Comparison of ENCODE assay signal across 15 cellular contexts in the genomic region with DNA sequence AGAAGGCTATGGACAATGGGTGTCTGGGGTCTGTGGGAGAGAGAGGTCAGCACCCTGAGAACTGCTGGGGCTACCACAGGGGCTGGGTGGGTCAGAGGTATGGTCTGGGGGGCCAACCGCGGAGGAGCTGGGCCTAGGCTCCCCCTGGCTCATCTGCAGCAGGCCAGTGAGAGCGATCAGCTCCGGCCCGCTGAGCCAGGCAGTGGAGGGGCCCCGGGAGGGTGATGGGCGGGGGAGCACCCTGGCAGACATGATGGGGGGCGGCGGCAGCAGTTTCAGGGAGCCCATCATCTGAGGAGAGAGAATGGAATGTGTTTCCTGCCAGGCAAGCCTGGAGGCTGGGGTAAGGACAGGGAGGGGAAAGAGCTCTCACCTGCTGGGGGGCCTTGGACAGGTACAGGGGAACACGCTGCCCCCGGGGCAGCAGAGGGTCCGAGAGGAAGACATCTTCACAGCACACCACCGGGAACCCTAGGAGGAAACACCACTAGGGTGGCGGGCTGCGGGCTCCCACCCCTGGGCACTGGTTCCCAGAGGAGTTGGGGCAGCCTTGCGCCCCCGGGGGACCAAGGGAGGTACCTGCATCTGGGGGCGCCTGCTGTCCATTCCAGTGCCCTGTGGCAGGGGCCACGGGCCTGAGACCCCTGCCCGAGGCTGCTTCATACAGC. TPM values are rescaled to one million over a fixed set of nuclear protein-coding genes. Genes with fewer than 3 reads are reported as not detected.
A peak's percentile ranks its signal among the peaks of the same experiment; 100 is the strongest.
DNase-seq lines count a peak whose midpoint lies in the region; ATAC-seq, FAIRE-seq and TF ChIP-seq lines count a peak whose summit lies in the region.
"Had no signal": no experiment of that assay in that cellular context is flagged by ENCODE, and none has a peak within 500 bp of the region (broad histone marks: within the 10 kb centered on the region; RNA-seq: fewer than 3 reads in every experiment).

No MANE protein-coding gene starts in this region.

- H3K36me3 ChIP-seq in HepG2 (replicated peaks in 1 of 2; ENCODE audit: control insufficient read depth in 1 of 2, insufficient read depth in 2 of 2, low read length in 2 of 2): peaks cover 3 to 8% of the 10 kb centered on the region in 2 experiments; a peak in 1 of 5 replicates
- peaks cover 0 to 24% (median 2%) of the 10 kb centered on the region in 4 donors for H3K36me3 ChIP-seq in right lobe of liver
- peaks cover 36% of the 10 kb centered on the region for H3K36me3 ChIP-seq in upper lobe of right lung

- peaks cover 15% of the 10 kb centered on the region for H3K4me1 Mint-ChIP-seq in endothelial cell (ENCODE audit: unreplicated experiment)

- peak overlapping the region; percentile 56 for H3K4me3 Mint-ChIP-seq in endothelial cell (ENCODE audit: unreplicated experiment)
- H3K4me3 Mint-ChIP-seq: HFFc6; T-helper 2 cell treated with Interferon-gamma antibody and Interleukin-4, amounts not matched to agents 5 μg/mL and 100 μg/mL, for 36 hours had no signal

- in situ Hi-C loops in HepG2 (cut with HindIII; ENCODE audit: extremely low pct_ligation_motif_present, low pct_unique_long_range_greater_than_20kb): no loop called here

- intact Hi-C loops in HepG2 (cut with micrococcal nuclease; ENCODE audit: unreplicated experiment): no loop called here
- intact Hi-C loops in right lobe of liver (cut with DNase I): loop anchor here in 1 of 2 donors (5.0 kb wide), 1 partner anchor 120 kb away; a partner anchor contains a TSS
- intact Hi-C loops in upper lobe of right lung (cut with DNase I): no loop called here

- TF ChIP-seq EP300 in HepG2 (IDR thresholded peaks at IDR 0.05; ENCODE audit: low read depth in 2 of 2, low read length in 2 of 2): no peak
- TF ChIP-seq EP300 in HepG2 (CRISPR knock-in tag; IDR thresholded peaks at IDR 0.05; ENCODE audit: borderline replicate concordance): no peak

- TF ChIP-seq RAD21 in HepG2 (CRISPR knock-in tag; IDR thresholded peaks at IDR 0.05): peak; percentile 33; the same call in 1 of the 2 replicates

- WGBS in HepG2 (ENCODE audit: low lambda C conversion rate): 55% methylated on average over 5 of the region's 20 CpGs
- no CpG with 5 or more reads among the region's 20 CpGs for WGBS in right lobe of liver (ENCODE audit: insufficient coverage, low coverage, low lambda C conversion rate, missing lambda C conversion rate)

- H3K9me3 ChIP-seq in HepG2 (ENCODE audit: low read length): no peaks in the 10 kb centered on the region
- H3K9me3 ChIP-seq in right lobe of liver: no peaks in the 10 kb centered on the region
- H3K9me3 ChIP-seq in upper lobe of right lung: no peaks in the 10 kb centered on the region
- H3K9me3 ChIP-seq: mucosa of descending colon, psoas muscle, testis had no signal

- peaks cover 9% of the 10 kb centered on the region for H3K36me3 Mint-ChIP-seq in endothelial cell (ENCODE audit: low read depth, unreplicated experiment)

- peak overlapping the region; percentile 78 for H3K4me2 ChIP-seq in HepG2 (ENCODE audit: low read depth, low read length)

- H3K27ac ChIP-seq in HepG2 (ENCODE audit: extremely low read length, insufficient read depth, low read length) (peak overlapping the region; percentile 99), right lobe of liver (peak overlapping the region in 1 of 3 donors; percentile 96), upper lobe of right lung (no peak overlapping the region)
- H3K27ac ChIP-seq: HL-60, psoas muscle, testis had no signal

- H3K4me3 ChIP-seq in HepG2 (replicated peaks in 1 of 3; ENCODE audit: insufficient read depth in 1 of 3, low read depth in 2 of 3, low read length in 3 of 3): peak overlapping the region in 2 of 3 experiments; percentile 8 to 62; a peak in 1 of 6 replicates
- H3K4me3 ChIP-seq in right lobe of liver: no peak overlapping the region
- no peak overlapping the region for H3K4me3 ChIP-seq in upper lobe of right lung
- H3K4me3 ChIP-seq: mucosa of descending colon, psoas muscle had no signal

- peak overlapping the region; percentile 77 for H3K9ac ChIP-seq in HepG2 (ENCODE audit: insufficient read depth, low read depth, low read length)

- no TSS peak for BruUV-seq in HepG2 (replicated peaks; lab: Mats Ljungman, UMichigan)

- no peak for FAIRE-seq in HepG2 (lab: Jason Lieb, UNC)

- H3K79me2 ChIP-seq in HepG2 (ENCODE audit: insufficient read depth, low read length): no peaks in the 10 kb centered on the region

- CTCF ChIA-PET in HepG2 (lab: Yijun Ruan, JAX; ENCODE audit: low intra/inter-chr PET ratio, low total read pairs): no interaction called here

- no peaks in the 10 kb centered on the region; the same call in 1 of the 2 replicates for H4K20me1 ChIP-seq in HepG2 (ENCODE audit: insufficient read depth, low read length)

- no peak overlapping the region for H3K27ac Mint-ChIP-seq in endothelial cell (ENCODE audit: unreplicated experiment)
- H3K27ac Mint-ChIP-seq: HFFc6; T-helper 2 cell treated with Interferon-gamma antibody and Interleukin-4, amounts not matched to agents 5 μg/mL and 100 μg/mL, for 36 hours had no signal

- ATAC-seq in HepG2: peak; percentile 5
- ATAC-seq in right lobe of liver: no peak
- ATAC-seq in upper lobe of right lung: no peak
- ATAC-seq: mucosa of descending colon, psoas muscle had no signal

- H3K27me3 Mint-ChIP-seq in endothelial cell (ENCODE audit: unreplicated experiment): peaks cover 30% of the 10 kb centered on the region

- POLR2A ChIA-PET in HepG2 (lab: Yijun Ruan, JAX): interaction anchor here (0.8 to 3.3 kb wide), 4 partner anchors 9 to 133 kb away, joined by 3 to 73 read pairs (median 6); a partner anchor contains a TSS

- TF ChIP-seq CTCF in HepG2 (CRISPR knock-in tag; IDR thresholded peaks at IDR 0.05): 0 out of 2 replicates have a peak, but pooled peaks have one; percentile 18
- no peak for TF ChIP-seq CTCF in right lobe of liver (IDR thresholded peaks at IDR 0.05)
- no peak for TF ChIP-seq CTCF in endothelial cell (IDR thresholded peaks at IDR 0.05; ENCODE audit: unreplicated experiment)
- TF ChIP-seq CTCF in upper lobe of right lung (IDR thresholded peaks at IDR 0.05): no peak

- no peak for DNase-seq in HepG2 (ENCODE audit: low spot score)
- no peak for DNase-seq in right lobe of liver
- no peak for DNase-seq in endothelial cell (ENCODE audit: low spot score)
- DNase-seq in upper lobe of right lung: peak; percentile 64
- DNase-seq in amygdala (lab: John Stamatoyannopoulos, UW): no peak
- DNase-seq in EL: no peak
- DNase-seq: glutamatergic neuron, HFFc6, NCI-H2081 treated with DMSO at 0.1 percent for 48 hours, psoas muscle, testis had no signal

- 0 out of 4 replicates have a peak, but pooled peaks of 1 of the 2 experiments have one; percentile 9 for TF ChIP-seq POLR2A in HepG2 (IDR thresholded peaks at IDR 0.05; ENCODE audit: insufficient read depth in 1 of 2, low read depth in 2 of 2, low read length in 2 of 2)
- TF ChIP-seq POLR2A in right lobe of liver (IDR thresholded peaks at IDR 0.05): no peak

- H3K9me3 Mint-ChIP-seq in endothelial cell (ENCODE audit: unreplicated experiment): no peaks in the 10 kb centered on the region
- H3K9me3 Mint-ChIP-seq: HFFc6; T-helper 2 cell treated with Interferon-gamma antibody and Interleukin-4, amounts not matched to agents 5 μg/mL and 100 μg/mL, for 36 hours had no signal

- H3K4me1 ChIP-seq in HepG2 (ENCODE audit: insufficient read depth, low read length): peaks cover 58% of the 10 kb centered on the region
- H3K4me1 ChIP-seq in right lobe of liver: peaks cover 0 to 33% (median 15%) of the 10 kb centered on the region in 4 donors
- peaks cover 17% of the 10 kb centered on the region for H3K4me1 ChIP-seq in upper lobe of right lung
- H3K4me1 ChIP-seq: psoas muscle had no signal

- H2AFZ ChIP-seq in HepG2 (ENCODE audit: low read length): no peak overlapping the region

- no peaks in the 10 kb centered on the region for H3K27me3 ChIP-seq in HepG2 (ENCODE audit: control insufficient read depth in 1 of 2, insufficient read depth in 2 of 2, low read length in 2 of 2)
- no peaks in the 10 kb centered on the region for H3K27me3 ChIP-seq in right lobe of liver
- H3K27me3 ChIP-seq in upper lobe of right lung: no peaks in the 10 kb centered on the region
- H3K27me3 ChIP-seq: testis had no signal

RNA-seq across cellular contexts. Expression of a gene that starts 1.3 kb away (rescaled TPM):
- total RNA-seq in HepG2 (2016; rRNA removed; fragmentation: Illumina TruSeq; extraction: Trizol) (0.15 TPM in 1 of 2 replicates, not detected in the other), right lobe of liver (1 to 10 TPM in 3 of 6 experiments, under 1 TPM in 1, not detected in 2; 0.53 to 4.5 (median 2.2) TPM), endothelial cell (ENCODE audit: unreplicated experiment) (2.6 TPM), upper lobe of right lung (6.4 TPM)
- total RNA-seq in HepG2 (2016; cell fraction: cytosol; rRNA removed; fragmentation: Illumina TruSeq; extraction: Trizol; ENCODE audit: low read depth): not detected in 2 replicates
- not detected in 2 replicates for total RNA-seq in HepG2 (2016; cell fraction: insoluble cytoplasmic fraction; rRNA removed; fragmentation: Illumina TruSeq; extraction: Trizol)
- not detected in 2 replicates for total RNA-seq in HepG2 (2016; cell fraction: membrane; rRNA removed; fragmentation: Illumina TruSeq; extraction: Trizol)
- total RNA-seq in HepG2 (2016; cell fraction: nucleus; rRNA removed; fragmentation: Illumina TruSeq; extraction: Trizol): not detected in 2 replicates
- 0.20 TPM in 2 replicates for polyA plus RNA-seq in HepG2 (2011; rRNA removed)
- polyA plus RNA-seq in HepG2 (2011; cell fraction: cytosol; rRNA removed): 0.13 TPM in 1 of 2 replicates, not detected in the other
- polyA plus RNA-seq in HepG2 (2011; cell fraction: nucleus; rRNA removed): 2.5 and 2.6 TPM in 2 replicates
- 0.70 and 1.9 TPM in 2 replicates for polyA plus RNA-seq in HepG2 (2012)
- polyA plus RNA-seq in HepG2 (2016; cell fraction: cytosol; fragmentation: Illumina TruSeq; extraction: Trizol; ENCODE audit: low read depth): 0.32 and 0.41 TPM in 2 replicates
- polyA plus RNA-seq in HepG2 (2016; cell fraction: insoluble cytoplasmic fraction; fragmentation: Illumina TruSeq; extraction: Trizol; ENCODE audit: low read depth): not detected in 2 replicates
- polyA plus RNA-seq in HepG2 (2016; cell fraction: membrane; fragmentation: Illumina TruSeq; extraction: Trizol; ENCODE audit: low read depth): not detected in 2 replicates
- not detected in 2 replicates for polyA plus RNA-seq in HepG2 (2016; cell fraction: nucleus; fragmentation: Illumina TruSeq; extraction: Trizol; ENCODE audit: insufficient read depth, low read depth)
- not detected in 2 replicates for polyA minus RNA-seq in HepG2 (2011; rRNA and poly(A)+ RNA removed; ENCODE audit: low replicate concordance)
- not detected in 2 replicates for polyA minus RNA-seq in HepG2 (2011; cell fraction: cytosol; rRNA and poly(A)+ RNA removed)
- polyA minus RNA-seq in HepG2 (2011; cell fraction: nucleus; rRNA and poly(A)+ RNA removed): not detected in 2 replicates
- total RNA-seq: kidney epithelial cell had no signal

RNA-seq across cellular contexts. Expression of a gene that starts 13.5 kb away (rescaled TPM):
- 2.9 and 7.0 TPM in 2 replicates for total RNA-seq in HepG2 (2016; rRNA removed; fragmentation: Illumina TruSeq; extraction: Trizol)
- total RNA-seq in HepG2 (2016; cell fraction: cytosol; rRNA removed; fragmentation: Illumina TruSeq; extraction: Trizol; ENCODE audit: low read depth): 10.0 and 10.9 TPM in 2 replicates
- 3.0 and 6.9 TPM in 2 replicates for total RNA-seq in HepG2 (2016; cell fraction: insoluble cytoplasmic fraction; rRNA removed; fragmentation: Illumina TruSeq; extraction: Trizol)
- 2.9 and 3.8 TPM in 2 replicates for total RNA-seq in HepG2 (2016; cell fraction: membrane; rRNA removed; fragmentation: Illumina TruSeq; extraction: Trizol)
- 9.9 and 11.5 TPM in 2 replicates for total RNA-seq in HepG2 (2016; cell fraction: nucleus; rRNA removed; fragmentation: Illumina TruSeq; extraction: Trizol)
- 9.3 and 11.1 TPM in 2 replicates for polyA plus RNA-seq in HepG2 (2011; rRNA removed)
- polyA plus RNA-seq in HepG2 (2011; cell fraction: cytosol; rRNA removed): 1.9 and 2.9 TPM in 2 replicates
- polyA plus RNA-seq in HepG2 (2011; cell fraction: nucleus; rRNA removed): 106 and 117 TPM in 2 replicates
- polyA plus RNA-seq in HepG2 (2012): 10.1 and 13.5 TPM in 2 replicates
- 1.1 and 1.2 TPM in 2 replicates for polyA plus RNA-seq in HepG2 (2016; cell fraction: cytosol; fragmentation: Illumina TruSeq; extraction: Trizol; ENCODE audit: low read depth)
- polyA plus RNA-seq in HepG2 (2016; cell fraction: insoluble cytoplasmic fraction; fragmentation: Illumina TruSeq; extraction: Trizol; ENCODE audit: low read depth): 5.9 and 7.3 TPM in 2 replicates
- 1.5 and 2.1 TPM in 2 replicates for polyA plus RNA-seq in HepG2 (2016; cell fraction: membrane; fragmentation: Illumina TruSeq; extraction: Trizol; ENCODE audit: low read depth)
- polyA plus RNA-seq in HepG2 (2016; cell fraction: nucleus; fragmentation: Illumina TruSeq; extraction: Trizol; ENCODE audit: insufficient read depth, low read depth): 38.5 and 39.0 TPM in 2 replicates
- polyA minus RNA-seq in HepG2 (2011; rRNA and poly(A)+ RNA removed; ENCODE audit: low replicate concordance): 11.4 and 13.8 TPM in 2 replicates
- polyA minus RNA-seq in HepG2 (2011; cell fraction: cytosol; rRNA and poly(A)+ RNA removed): 8.0 and 17.6 TPM in 2 replicates
- polyA minus RNA-seq in HepG2 (2011; cell fraction: nucleus; rRNA and poly(A)+ RNA removed): 25.9 and 27.4 TPM in 2 replicates
- 10 to 100 TPM; 19.5 to 39.1 (median 24.7) TPM for total RNA-seq in right lobe of liver
- total RNA-seq in endothelial cell (ENCODE audit: unreplicated experiment): 89.7 TPM
- 88.0 TPM for total RNA-seq in upper lobe of right lung

RNA-seq across cellular contexts. Expression of a gene that starts 13.7 kb away (rescaled TPM):
- total RNA-seq in HepG2 (2016; rRNA removed; fragmentation: Illumina TruSeq; extraction: Trizol) (0.13 and 0.20 TPM in 2 replicates), right lobe of liver (1 to 10 TPM in 1 of 6 experiments, under 1 TPM in 5; 0.25 to 1.0 (median 0.45) TPM), endothelial cell (ENCODE audit: unreplicated experiment) (1.3 TPM), upper lobe of right lung (1.4 TPM)
- total RNA-seq in HepG2 (2016; cell fraction: cytosol; rRNA removed; fragmentation: Illumina TruSeq; extraction: Trizol; ENCODE audit: low read depth): 0.18 and 0.61 TPM in 2 replicates
- 0.24 TPM in 1 of 2 replicates, not detected in the other for total RNA-seq in HepG2 (2016; cell fraction: insoluble cytoplasmic fraction; rRNA removed; fragmentation: Illumina TruSeq; extraction: Trizol)
- 0.12 and 0.21 TPM in 2 replicates for total RNA-seq in HepG2 (2016; cell fraction: membrane; rRNA removed; fragmentation: Illumina TruSeq; extraction: Trizol)
- 0.56 TPM in 1 of 2 replicates, not detected in the other for total RNA-seq in HepG2 (2016; cell fraction: nucleus; rRNA removed; fragmentation: Illumina TruSeq; extraction: Trizol)
- polyA plus RNA-seq in HepG2 (2011; rRNA removed): 0.31 and 0.55 TPM in 2 replicates
- polyA plus RNA-seq in HepG2 (2011; cell fraction: cytosol; rRNA removed): 0.31 and 0.32 TPM in 2 replicates
- 2.0 and 2.1 TPM in 2 replicates for polyA plus RNA-seq in HepG2 (2011; cell fraction: nucleus; rRNA removed)
- polyA plus RNA-seq in HepG2 (2012): 0.15 and 0.31 TPM in 2 replicates
- polyA plus RNA-seq in HepG2 (2016; cell fraction: cytosol; fragmentation: Illumina TruSeq; extraction: Trizol; ENCODE audit: low read depth): 0.08 and 0.10 TPM in 2 replicates
- polyA plus RNA-seq in HepG2 (2016; cell fraction: insoluble cytoplasmic fraction; fragmentation: Illumina TruSeq; extraction: Trizol; ENCODE audit: low read depth): 0.21 and 0.26 TPM in 2 replicates
- polyA plus RNA-seq in HepG2 (2016; cell fraction: membrane; fragmentation: Illumina TruSeq; extraction: Trizol; ENCODE audit: low read depth): 0.14 and 0.22 TPM in 2 replicates
- polyA plus RNA-seq in HepG2 (2016; cell fraction: nucleus; fragmentation: Illumina TruSeq; extraction: Trizol; ENCODE audit: insufficient read depth, low read depth): 0.38 and 0.51 TPM in 2 replicates
- polyA minus RNA-seq in HepG2 (2011; rRNA and poly(A)+ RNA removed; ENCODE audit: low replicate concordance): 0.80 and 0.94 TPM in 2 replicates
- not detected in 2 replicates for polyA minus RNA-seq in HepG2 (2011; cell fraction: cytosol; rRNA and poly(A)+ RNA removed)
- 0.26 and 0.50 TPM in 2 replicates for polyA minus RNA-seq in HepG2 (2011; cell fraction: nucleus; rRNA and poly(A)+ RNA removed)

RNA-seq across cellular contexts. Expression of a gene that starts 29.7 kb away (rescaled TPM):
- total RNA-seq in HepG2 (2016; rRNA removed; fragmentation: Illumina TruSeq; extraction: Trizol) (3.9 and 16.0 TPM in 2 replicates), right lobe of liver (10 to 100 TPM; 10.9 to 48.5 (median 23.6) TPM), endothelial cell (ENCODE audit: unreplicated experiment) (4.4 TPM), upper lobe of right lung (57.2 TPM)
- 2.1 and 2.3 TPM in 2 replicates for total RNA-seq in HepG2 (2016; cell fraction: cytosol; rRNA removed; fragmentation: Illumina TruSeq; extraction: Trizol; ENCODE audit: low read depth)
- 3.3 and 18.3 TPM in 2 replicates for total RNA-seq in HepG2 (2016; cell fraction: insoluble cytoplasmic fraction; rRNA removed; fragmentation: Illumina TruSeq; extraction: Trizol)
- total RNA-seq in HepG2 (2016; cell fraction: membrane; rRNA removed; fragmentation: Illumina TruSeq; extraction: Trizol): 1.9 and 2.0 TPM in 2 replicates
- 20.4 and 23.8 TPM in 2 replicates for total RNA-seq in HepG2 (2016; cell fraction: nucleus; rRNA removed; fragmentation: Illumina TruSeq; extraction: Trizol)
- 5.3 and 6.9 TPM in 2 replicates for polyA plus RNA-seq in HepG2 (2011; rRNA removed)
- 3.1 and 3.4 TPM in 2 replicates for polyA plus RNA-seq in HepG2 (2011; cell fraction: cytosol; rRNA removed)
- 62.1 and 64.1 TPM in 2 replicates for polyA plus RNA-seq in HepG2 (2011; cell fraction: nucleus; rRNA removed)
- polyA plus RNA-seq in HepG2 (2012): 15.6 and 28.9 TPM in 2 replicates
- polyA plus RNA-seq in HepG2 (2016; cell fraction: cytosol; fragmentation: Illumina TruSeq; extraction: Trizol; ENCODE audit: low read depth): 3.5 and 3.8 TPM in 2 replicates
- polyA plus RNA-seq in HepG2 (2016; cell fraction: insoluble cytoplasmic fraction; fragmentation: Illumina TruSeq; extraction: Trizol; ENCODE audit: low read depth): 6.3 and 9.1 TPM in 2 replicates
- polyA plus RNA-seq in HepG2 (2016; cell fraction: membrane; fragmentation: Illumina TruSeq; extraction: Trizol; ENCODE audit: low read depth): 3.4 and 3.6 TPM in 2 replicates
- 81.2 and 84.3 TPM in 2 replicates for polyA plus RNA-seq in HepG2 (2016; cell fraction: nucleus; fragmentation: Illumina TruSeq; extraction: Trizol; ENCODE audit: insufficient read depth, low read depth)
- 1.7 and 2.2 TPM in 2 replicates for polyA minus RNA-seq in HepG2 (2011; rRNA and poly(A)+ RNA removed; ENCODE audit: low replicate concordance)
- 3.4 and 4.9 TPM in 2 replicates for polyA minus RNA-seq in HepG2 (2011; cell fraction: cytosol; rRNA and poly(A)+ RNA removed)
- 7.1 and 9.0 TPM in 2 replicates for polyA minus RNA-seq in HepG2 (2011; cell fraction: nucleus; rRNA and poly(A)+ RNA removed)

RNA-seq across cellular contexts. Expression of a gene that starts 33.4 kb away (rescaled TPM):
- total RNA-seq in HepG2 (2016; rRNA removed; fragmentation: Illumina TruSeq; extraction: Trizol) (117 and 132 TPM in 2 replicates), right lobe of liver (10 to 100 TPM; 52.9 to 86.3 (median 69.8) TPM), endothelial cell (ENCODE audit: unreplicated experiment) (48.6 TPM), upper lobe of right lung (36.0 TPM)
- total RNA-seq in HepG2 (2016; cell fraction: cytosol; rRNA removed; fragmentation: Illumina TruSeq; extraction: Trizol; ENCODE audit: low read depth): 31.9 and 33.3 TPM in 2 replicates
- total RNA-seq in HepG2 (2016; cell fraction: insoluble cytoplasmic fraction; rRNA removed; fragmentation: Illumina TruSeq; extraction: Trizol): 111 and 137 TPM in 2 replicates
- 66.9 and 73.0 TPM in 2 replicates for total RNA-seq in HepG2 (2016; cell fraction: membrane; rRNA removed; fragmentation: Illumina TruSeq; extraction: Trizol)
- total RNA-seq in HepG2 (2016; cell fraction: nucleus; rRNA removed; fragmentation: Illumina TruSeq; extraction: Trizol): 58.2 and 67.9 TPM in 2 replicates
- polyA plus RNA-seq in HepG2 (2011; rRNA removed): 125 and 127 TPM in 2 replicates
- polyA plus RNA-seq in HepG2 (2011; cell fraction: cytosol; rRNA removed): 56.3 and 126 TPM in 2 replicates
- polyA plus RNA-seq in HepG2 (2011; cell fraction: nucleus; rRNA removed): 211 and 341 TPM in 2 replicates
- polyA plus RNA-seq in HepG2 (2012): 63.5 and 68.9 TPM in 2 replicates
- polyA plus RNA-seq in HepG2 (2016; cell fraction: cytosol; fragmentation: Illumina TruSeq; extraction: Trizol; ENCODE audit: low read depth): 20.7 and 23.5 TPM in 2 replicates
- 136 and 157 TPM in 2 replicates for polyA plus RNA-seq in HepG2 (2016; cell fraction: insoluble cytoplasmic fraction; fragmentation: Illumina TruSeq; extraction: Trizol; ENCODE audit: low read depth)
- polyA plus RNA-seq in HepG2 (2016; cell fraction: membrane; fragmentation: Illumina TruSeq; extraction: Trizol; ENCODE audit: low read depth): 44.8 and 50.5 TPM in 2 replicates
- 131 TPM in 2 replicates for polyA plus RNA-seq in HepG2 (2016; cell fraction: nucleus; fragmentation: Illumina TruSeq; extraction: Trizol; ENCODE audit: insufficient read depth, low read depth)
- 24.8 and 334 TPM in 2 replicates for polyA minus RNA-seq in HepG2 (2011; rRNA and poly(A)+ RNA removed; ENCODE audit: low replicate concordance)
- polyA minus RNA-seq in HepG2 (2011; cell fraction: cytosol; rRNA and poly(A)+ RNA removed): 131 and 176 TPM in 2 replicates
- polyA minus RNA-seq in HepG2 (2011; cell fraction: nucleus; rRNA and poly(A)+ RNA removed): 107 and 124 TPM in 2 replicates

Comparison
In these comparisons a context has a peak if more than half of its experiments do, and no peak if none do; other contexts are left out.
1. H3K4me3 ChIP-seq: peak in HepG2 (2 of 3); none in right lobe of liver (0 of 3) and upper lobe of right lung (single experiment).